ENCODE assay signal across 9 cellular contexts in genomic region chr1:8239039-8239305, GRCh38.
DNase-seq lines count a peak whose midpoint lies in the region; ATAC-seq and TF ChIP-seq lines count a peak whose summit lies in the region.
"Had no signal": no experiment of that assay in that cellular context is flagged by ENCODE, and none has a peak within 500 bp of the region (broad histone marks: within the 10 kb centered on the region; RNA-seq: fewer than 3 reads in every experiment).

No MANE protein-coding gene starts in this region.

- H3K36me3 ChIP-seq in RWPE2 (ENCODE audit: low read depth) = no peaks in the 10 kb centered on the region
- no peaks in the 10 kb centered on the region for H3K36me3 ChIP-seq in trophoblast cell (ENCODE audit: control insufficient read depth in 1 of 2, insufficient read depth in 2 of 2, low read length in 2 of 2)

- H3K9me3 ChIP-seq in RWPE2 (ENCODE audit: severe bottlenecking) (no peaks in the 10 kb centered on the region), trophoblast cell (ENCODE audit: insufficient read depth, low read depth, low read length) (no peaks in the 10 kb centered on the region)

- peak overlapping the region; percentile 13 for H3K4ac ChIP-seq in trophoblast cell (ENCODE audit: low read depth, low read length)

- peak; percentile 56 for TF ChIP-seq CTCF in RWPE2 (IDR thresholded peaks at IDR 0.05; ENCODE audit: poor library complexity, severe bottlenecking)
- TF ChIP-seq CTCF in fibroblast of the aortic adventitia (IDR thresholded peaks at IDR 0.05; ENCODE audit: insufficient read depth, low read length) = peak; percentile 52

- H3K4me1 ChIP-seq in RWPE2 (ENCODE audit: insufficient read depth, poor library complexity, severe bottlenecking) (peaks cover 15% of the 10 kb centered on the region), trophoblast cell (ENCODE audit: control insufficient read depth in 1 of 2, insufficient read depth in 2 of 2, low read length in 2 of 2) (peaks cover 14 to 17% of the 10 kb centered on the region in 2 experiments)

- no CpG with 5 or more reads among the region's 5 CpGs for whole genome bisulfite sequencing in trophoblast cell (ENCODE audit: extremely low coverage, insufficient coverage, insufficient read length)

- H2AK5ac ChIP-seq in trophoblast cell (ENCODE audit: low read length) = no peak overlapping the region

- peak overlapping the region; percentile 83 for H2BK120ac ChIP-seq in trophoblast cell (ENCODE audit: insufficient read depth, low read length, poor library complexity)

- H3K4me2 ChIP-seq in trophoblast cell (ENCODE audit: low read length) = no peak overlapping the region

- H3K79me1 ChIP-seq in trophoblast cell (ENCODE audit: low read length) = peaks cover 23% of the 10 kb centered on the region

- peak; percentile 92 for ATAC-seq in RWPE2 (ENCODE audit: low read depth)
- ATAC-seq in GM19455 (IDR thresholded peaks at IDR 0.05; ENCODE audit: unreplicated experiment) = no peak

- H3K4me3 ChIP-seq in RWPE2 (ENCODE audit: severe bottlenecking) = no peak overlapping the region
- no peak overlapping the region for H3K4me3 ChIP-seq in fibroblast of the aortic adventitia (ENCODE audit: low read depth, low read length)
- no peak overlapping the region for H3K4me3 ChIP-seq in trophoblast cell (ENCODE audit: low read depth, low read length)

- no peak overlapping the region for H3K18ac ChIP-seq in trophoblast cell (ENCODE audit: low read length)

- H2AFZ ChIP-seq in trophoblast cell (ENCODE audit: insufficient read depth, low read length, poor library complexity) = no peak overlapping the region

- no peaks in the 10 kb centered on the region for H3K79me2 ChIP-seq in trophoblast cell (ENCODE audit: control insufficient read depth, insufficient read depth, low read length, poor library complexity)

- H3K27me3 ChIP-seq in RWPE2 (ENCODE audit: insufficient read depth, poor library complexity, severe bottlenecking) (no peaks in the 10 kb centered on the region), trophoblast cell (ENCODE audit: insufficient read depth, low read length) (no peaks in the 10 kb centered on the region)

- peak overlapping the region; percentile 92 for H4K91ac ChIP-seq in trophoblast cell (ENCODE audit: low read depth, low read length)

- H3K23ac ChIP-seq in trophoblast cell (ENCODE audit: low read length) = no peak overlapping the region

- no peak overlapping the region for H2BK12ac ChIP-seq in trophoblast cell (ENCODE audit: low read length)

- peak overlapping the region; percentile 64 for H3K14ac ChIP-seq in trophoblast cell (ENCODE audit: low read length)

- H4K8ac ChIP-seq in trophoblast cell (ENCODE audit: low read depth, low read length) = no peak overlapping the region

- DNase-seq in EH (ENCODE audit: low read depth) (peak; percentile 54), RWPE2 (ENCODE audit: low spot score) (peak; percentile 77), fibroblast of the aortic adventitia (ENCODE audit: low read depth) (peak; percentile 71), trophoblast cell (peak; percentile 89 to 94), GDM1 (lab: John Stamatoyannopoulos, UW) (no peak), T-helper 1 cell (no peak), occipital lobe (lab: John Stamatoyannopoulos, UW) (no peak)
- DNase-seq: NCI-H187 treated with DMSO at 0.1 percent for 48 hours had no signal

- no peak overlapping the region for H4K12ac ChIP-seq in trophoblast cell (ENCODE audit: low read depth, low read length)

- H3K9ac ChIP-seq in trophoblast cell (ENCODE audit: low read length) = no peak overlapping the region

- H2BK5ac ChIP-seq in trophoblast cell (ENCODE audit: low read depth, low read length, poor library complexity) = peak overlapping the region; percentile 83

- peak overlapping the region; percentile 57 for H3K27ac ChIP-seq in RWPE2 (ENCODE audit: poor library complexity, severe bottlenecking)
- H3K27ac ChIP-seq in trophoblast cell (ENCODE audit: low read depth, low read length) = peak overlapping the region; percentile 84

Comparison
In these comparisons a context has a peak if more than half of its experiments do, and no peak if none do; other contexts are left out.
1. DNase-seq: peak in EH (single experiment), RWPE2 (single experiment), fibroblast of the aortic adventitia (single experiment) and trophoblast cell (2 of 2); none in GDM1 (single experiment), T-helper 1 cell (0 of 5) and occipital lobe (single experiment).